14 cellular contexts compared by ENCODE assay signal in genomic region chr5:66427043-66427442, GRCh38.
DNase-seq lines count a peak whose midpoint lies in the region; ATAC-seq and TF ChIP-seq lines count a peak whose summit lies in the region.
"Had no signal": no experiment of that assay in that cellular context is flagged by ENCODE, and none has a peak within 500 bp of the region (broad histone marks: within the 10 kb centered on the region; RNA-seq: fewer than 3 reads in every experiment).

No MANE protein-coding gene starts in this region.

- H3K9me2 ChIP-seq in GM23248 (ENCODE audit: insufficient read depth): no peaks in the 10 kb centered on the region
- H3K9me2 ChIP-seq in PC-9 (ENCODE audit: insufficient read depth): no peaks in the 10 kb centered on the region

- DNase-seq in GM23248: no peak
- no peak for DNase-seq in PC-9
- DNase-seq in osteoblast (ENCODE audit: insufficient read length, low spot score, missing footprints): peak; percentile 13
- DNase-seq in GM20000 (ENCODE audit: low spot score): no peak
- DNase-seq: CD8-positive, alpha-beta T cell; DMS 273 treated with DMSO at 0.1 percent for 48 hours; DMS53; DND-41; EL had no signal

- H3K4me1 ChIP-seq in GM23248 (ENCODE audit: insufficient read depth): no peaks in the 10 kb centered on the region
- no peaks in the 10 kb centered on the region for H3K4me1 ChIP-seq in KMS-11 (ENCODE audit: low read depth, poor library complexity, severe bottlenecking)
- no peaks in the 10 kb centered on the region for H3K4me1 ChIP-seq in PC-9 (replicated peaks; ENCODE audit: insufficient read depth)
- H3K4me1 ChIP-seq in osteoblast (ENCODE audit: insufficient read depth, low read length): no peaks in the 10 kb centered on the region
- H3K4me1 ChIP-seq: HAP-1 had no signal

- H3K9me3 ChIP-seq in GM23248 (ENCODE audit: low read depth) (no peaks in the 10 kb centered on the region), PC-9 (ENCODE audit: insufficient read depth, low read depth) (no peaks in the 10 kb centered on the region), osteoblast (ENCODE audit: low read depth, low read length) (no peaks in the 10 kb centered on the region)
- H3K9me3 ChIP-seq: HAP-1 had no signal

- WGBS in GM23248 (ENCODE audit: low coverage in 1 of 2, low lambda C conversion rate in 2 of 2, missing lambda C conversion rate in 2 of 2), 2 experiments: 6 to 7% methylated on average over 5 of the region's 5 CpGs

- H3K36me3 ChIP-seq in GM23248 (ENCODE audit: low read depth): no peaks in the 10 kb centered on the region
- H3K36me3 ChIP-seq in KMS-11 (ENCODE audit: insufficient read depth): no peaks in the 10 kb centered on the region
- no peaks in the 10 kb centered on the region for H3K36me3 ChIP-seq in PC-9 (ENCODE audit: low read depth)
- no peaks in the 10 kb centered on the region for H3K36me3 ChIP-seq in osteoblast (ENCODE audit: insufficient read depth, low read length)
- H3K36me3 ChIP-seq: BLaER1 treated with 17β-estradiol and CSF1 and Interleukin-3, amounts not matched to agents 10 nM and 100 nM; HAP-1 had no signal

- no peak overlapping the region; the same call in 1 of the 2 replicates for H3K4me3 ChIP-seq in GM23248
- H3K4me3 ChIP-seq in KMS-11 (IDR thresholded peaks at IDR 0.05; ENCODE audit: insufficient read depth, low read depth, low read length): no peak overlapping the region
- no peak overlapping the region for H3K4me3 ChIP-seq in PC-9
- no peak overlapping the region for H3K4me3 ChIP-seq in osteoblast (ENCODE audit: insufficient read depth, low read length)
- H3K4me3 ChIP-seq: BLaER1 treated with 17β-estradiol and CSF1 and Interleukin-3, amounts not matched to agents 10 nM and 100 nM; GM12878; HAP-1 had no signal

- intact Hi-C loops in PC-9 (cut with micrococcal nuclease; ENCODE audit: unreplicated experiment): no loop called here

- no peak for ATAC-seq in GM18498 (IDR thresholded peaks at IDR 0.05; ENCODE audit: unreplicated experiment)
- ATAC-seq: CD8-positive, alpha-beta T cell; GM12878 had no signal

- H3K4me2 ChIP-seq in GM23248 (ENCODE audit: unreplicated experiment) (no peak overlapping the region), KMS-11 (no peak overlapping the region), PC-9 (peak overlapping the region; percentile 4; the same call in 1 of the 2 replicates), osteoblast (ENCODE audit: insufficient read depth, low read length) (peak overlapping the region; percentile 41)
- H3K4me2 ChIP-seq: BLaER1 treated with 17β-estradiol and CSF1 and Interleukin-3, amounts not matched to agents 10 nM and 100 nM had no signal

- 0 out of 2 replicates have a peak overlapping the region, but pooled peaks have one; percentile 24 for H2AFZ ChIP-seq in GM23248
- peak overlapping the region; percentile 6; the same call in 1 of the 2 replicates for H2AFZ ChIP-seq in KMS-11 (ENCODE audit: low read depth)
- no peak overlapping the region for H2AFZ ChIP-seq in PC-9
- H2AFZ ChIP-seq in osteoblast (ENCODE audit: low read length): peak overlapping the region; percentile 79

- TF ChIP-seq CTCF in KMS-11 (conservative IDR thresholded peaks at IDR 0.05; ENCODE audit: low read depth, low read length): no peak
- no peak for TF ChIP-seq CTCF in PC-9 (conservative IDR thresholded peaks at IDR 0.05)
- no peak for TF ChIP-seq CTCF in osteoblast (IDR thresholded peaks at IDR 0.05; ENCODE audit: extremely low read depth, low read depth, low read length)
- no peak for TF ChIP-seq CTCF in GM20000 (IDR thresholded peaks at IDR 0.05; ENCODE audit: extremely low read depth, missing control alignments)

- BruUV-seq in PC-9 (replicated peaks; lab: Mats Ljungman, UMichigan): no TSS peak

- CTCF ChIA-PET in PC-9 (lab: Charles Lee): no interaction called here

- in situ Hi-C loops in GM23248 (cut with MboI): no loop called here

- H4K20me1 ChIP-seq in GM23248 (ENCODE audit: insufficient read depth) (no peaks in the 10 kb centered on the region), KMS-11 (ENCODE audit: insufficient read depth) (no peaks in the 10 kb centered on the region), PC-9 (ENCODE audit: insufficient read depth) (no peaks in the 10 kb centered on the region), osteoblast (ENCODE audit: insufficient read depth, low read length) (no peaks in the 10 kb centered on the region)
- H4K20me1 ChIP-seq: BLaER1 treated with 17β-estradiol and CSF1 and Interleukin-3, amounts not matched to agents 10 nM and 100 nM had no signal

- H3K27me3 ChIP-seq in GM23248 (replicated peaks; ENCODE audit: insufficient read depth) (no peaks in the 10 kb centered on the region), KMS-11 (ENCODE audit: insufficient read depth, low read depth) (no peaks in the 10 kb centered on the region), PC-9 (ENCODE audit: insufficient read depth, low read depth) (peaks cover 4% of the 10 kb centered on the region; the same call in 1 of the 2 replicates), osteoblast (ENCODE audit: insufficient read depth, low read length) (no peaks in the 10 kb centered on the region)
- H3K27me3 ChIP-seq: BLaER1 treated with 17β-estradiol and CSF1 and Interleukin-3, amounts not matched to agents 10 nM and 100 nM had no signal

- H3K27ac ChIP-seq in GM23248 (no peak overlapping the region), KMS-11 (no peak overlapping the region), PC-9 (no peak overlapping the region), osteoblast (ENCODE audit: low read depth, low read length) (no peak overlapping the region)
- H3K27ac ChIP-seq: BLaER1 treated with 17β-estradiol and CSF1 and Interleukin-3, amounts not matched to agents 10 nM and 100 nM had no signal

- H3K9ac ChIP-seq in GM23248 (no peak overlapping the region), KMS-11 (no peak overlapping the region)
- H3K9ac ChIP-seq: BLaER1 treated with 17β-estradiol and CSF1 and Interleukin-3, amounts not matched to agents 10 nM and 100 nM had no signal

- POLR2A ChIA-PET in PC-9 (lab: Charles Lee; ENCODE audit: unreplicated experiment): no interaction called here

- no peaks in the 10 kb centered on the region for H3K79me2 ChIP-seq in GM23248 (ENCODE audit: insufficient read depth)
- H3K79me2 ChIP-seq in KMS-11 (ENCODE audit: insufficient read depth, low read depth): no peaks in the 10 kb centered on the region
- H3K79me2 ChIP-seq in PC-9 (ENCODE audit: low read depth): no peaks in the 10 kb centered on the region
- no peaks in the 10 kb centered on the region for H3K79me2 ChIP-seq in osteoblast (ENCODE audit: insufficient read depth, low read length)

- H3F3A ChIP-seq in GM23248 (ENCODE audit: insufficient read depth) (no peaks in the 10 kb centered on the region), PC-9 (ENCODE audit: insufficient read depth, low read depth) (no peaks in the 10 kb centered on the region)

Comparison
In these comparisons a context has a peak if more than half of its experiments do, and no peak if none do; other contexts are left out.
1. H3K4me2 ChIP-seq: peak in PC-9 (single experiment) and osteoblast (single experiment); none in GM23248 (single experiment) and KMS-11 (single experiment).